Comparison of ENCODE assay signal across 12 cellular contexts in the genomic region with DNA sequence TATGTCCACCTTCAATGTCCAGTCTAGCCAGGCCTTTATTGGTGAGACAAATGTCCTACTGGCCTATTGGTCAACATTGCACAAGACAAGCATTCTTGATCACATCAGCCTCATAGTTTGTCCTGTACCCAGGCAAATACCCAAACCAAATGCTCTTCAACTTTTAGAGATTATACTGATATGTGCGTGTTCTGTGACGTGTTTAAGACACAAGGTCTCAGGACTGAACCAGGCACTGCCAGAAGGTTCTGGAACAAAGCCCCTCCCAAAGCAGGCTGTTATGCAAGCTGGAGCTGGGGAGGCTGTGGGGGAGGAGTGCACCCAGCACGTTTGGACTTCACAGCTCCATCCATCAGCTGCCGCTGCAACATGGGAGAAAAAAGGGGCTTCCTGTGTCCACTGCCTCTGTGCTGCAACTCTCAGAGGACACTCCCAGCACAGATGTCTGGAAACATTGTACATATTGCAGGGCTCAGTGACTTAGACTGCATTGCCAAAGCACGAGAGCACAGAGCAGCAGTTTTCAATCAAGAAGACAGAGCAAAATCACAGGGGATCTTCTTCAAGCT. TPM values are rescaled to one million over a fixed set of nuclear protein-coding genes. Genes with fewer than 3 reads are reported as not detected.
A peak's percentile ranks its signal among the peaks of the same experiment; 100 is the strongest.
DNase-seq lines count a peak whose midpoint lies in the region; ATAC-seq and TF ChIP-seq lines count a peak whose summit lies in the region.
"Had no signal": no experiment of that assay in that cellular context is flagged by ENCODE, and none has a peak within 500 bp of the region (broad histone marks: within the 10 kb centered on the region; RNA-seq: fewer than 3 reads in every experiment).

No MANE protein-coding gene starts in this region.

- no peak overlapping the region for H2BK15ac ChIP-seq in mesendoderm (replicated peaks; ENCODE audit: low read depth)

- no peak overlapping the region for H3K56ac ChIP-seq in mesendoderm (ENCODE audit: low read length)

- no peak overlapping the region for H4K8ac ChIP-seq in mesendoderm (ENCODE audit: low read depth, low read length)

- intact Hi-C loops in adrenal gland (cut with DNase I) = no loop called here
- intact Hi-C loops in mucosa of descending colon (cut with DNase I, micrococcal nuclease) = no loop called here

- 53 to 73% (median 56%) methylated on average over 4 to 5 of the region's 5 CpGs for WGBS in adrenal gland, 4 donors
- WGBS in gastroesophageal sphincter (ENCODE audit: low coverage in 1 of 2), 2 donors = 14% methylated on average over 1 of the region's 5 CpGs; no CpG with 5 or more reads in 1 of the 2 donors
- WGBS in mesendoderm (ENCODE audit: extremely low coverage, insufficient coverage, low lambda C conversion rate) = no CpG with 5 or more reads among the region's 5 CpGs

- ATAC-seq in gastroesophageal sphincter = peak; percentile 84
- peak; percentile 61 for ATAC-seq in mucosa of descending colon
- ATAC-seq: foreskin keratinocyte had no signal

- H3K4me1 ChIP-seq in adrenal gland (replicated peaks in 1 of 2) = no peaks in the 10 kb centered on the region
- H3K4me1 ChIP-seq in gastroesophageal sphincter = peaks cover 0 to 79% (median 20%) of the 10 kb centered on the region in 3 donors
- no peaks in the 10 kb centered on the region for H3K4me1 ChIP-seq in mucosa of descending colon (ENCODE audit: low read depth)
- no peaks in the 10 kb centered on the region for H3K4me1 ChIP-seq in mesendoderm (ENCODE audit: control insufficient read depth, low read depth, low read length)

- peak overlapping the region in 2 of 5 donors; percentile 81 to 95 for H3K27ac ChIP-seq in adrenal gland
- peak overlapping the region; percentile 25 to 90 (median 84) for H3K27ac ChIP-seq in gastroesophageal sphincter
- H3K27ac ChIP-seq in temporal lobe (ENCODE audit: low read depth, low read length) = peak overlapping the region; percentile 53
- no peak overlapping the region for H3K27ac ChIP-seq in mesendoderm (ENCODE audit: low read depth, low read length)
- H3K27ac ChIP-seq: foreskin keratinocyte, RWPE1 had no signal

- no peaks in the 10 kb centered on the region for H3K79me1 ChIP-seq in mesendoderm (ENCODE audit: low read length)

- H3K9ac ChIP-seq in mesendoderm (ENCODE audit: low read length) = no peak overlapping the region

- no peak overlapping the region for H2BK120ac ChIP-seq in mesendoderm (ENCODE audit: low read depth, low read length)

- no peak overlapping the region for H2AK5ac ChIP-seq in mesendoderm (ENCODE audit: low read length)

- peak; percentile 73 for TF ChIP-seq EP300 in gastroesophageal sphincter (IDR thresholded peaks at IDR 0.05)

- H3K27me3 ChIP-seq in adrenal gland = no peaks in the 10 kb centered on the region
- H3K27me3 ChIP-seq in gastroesophageal sphincter = no peaks in the 10 kb centered on the region
- no peaks in the 10 kb centered on the region for H3K27me3 ChIP-seq in mesendoderm (ENCODE audit: insufficient read depth, low read length, poor library complexity)
- H3K27me3 ChIP-seq: foreskin keratinocyte had no signal

- no peak overlapping the region for H3K4me2 ChIP-seq in mesendoderm (ENCODE audit: low read length)

- no peak overlapping the region for H2BK5ac ChIP-seq in mesendoderm (ENCODE audit: low read length)

- no peak overlapping the region for H3K18ac ChIP-seq in mesendoderm (ENCODE audit: low read length)

- no peak for TF ChIP-seq POLR2A in adrenal gland (IDR thresholded peaks at IDR 0.05)
- TF ChIP-seq POLR2A in gastroesophageal sphincter (IDR thresholded peaks at IDR 0.05) = no peak

- H4K5ac ChIP-seq in mesendoderm (ENCODE audit: low read length) = no peak overlapping the region

- TF ChIP-seq CTCF in adrenal gland (IDR thresholded peaks at IDR 0.05) (no peak), gastroesophageal sphincter (IDR thresholded peaks at IDR 0.05) (no peak), mucosa of descending colon (IDR thresholded peaks at IDR 0.05) (no peak)

- H3K4ac ChIP-seq in mesendoderm (ENCODE audit: low read depth, low read length) = no peak overlapping the region

- H3K79me2 ChIP-seq in mesendoderm (ENCODE audit: control insufficient read depth, insufficient read depth, low read length) = no peaks in the 10 kb centered on the region

- H3K36me3 ChIP-seq in adrenal gland (replicated peaks in 1 of 2) = peaks cover 0 to 16% of the 10 kb centered on the region in 2 donors
- H3K36me3 ChIP-seq in gastroesophageal sphincter = peaks cover 0 to 94% of the 10 kb centered on the region in 2 donors
- no peaks in the 10 kb centered on the region for H3K36me3 ChIP-seq in mucosa of descending colon (ENCODE audit: low read depth)
- no peaks in the 10 kb centered on the region for H3K36me3 ChIP-seq in mesendoderm (ENCODE audit: control insufficient read depth, insufficient read depth, low read length)

- DNase-seq in adrenal gland = peak; percentile 25 to 85 (median 66)
- peak; percentile 43 to 69 (median 45) for DNase-seq in mucosa of descending colon
- DNase-seq in anterior cingulate cortex (lab: John Stamatoyannopoulos, UW) = no peak
- DNase-seq in activated CD4-positive, CD25-positive, alpha-beta regulatory T cell (lab: John Stamatoyannopoulos, UW) = no peak
- no peak for DNase-seq in NCI-H82 (lab: John Stamatoyannopoulos, UW)
- DNase-seq in mesendoderm = no peak
- DNase-seq: CD4-positive, alpha-beta memory T cell; foreskin keratinocyte; NCI-H510A treated with DMSO at 0.1 percent for 48 hours had no signal

- H3K9me3 ChIP-seq in adrenal gland (replicated peaks in 1 of 3) (no peaks in the 10 kb centered on the region), gastroesophageal sphincter (no peaks in the 10 kb centered on the region), mucosa of descending colon (no peaks in the 10 kb centered on the region)

- no peak overlapping the region for H3K4me3 ChIP-seq in adrenal gland
- no peak overlapping the region for H3K4me3 ChIP-seq in gastroesophageal sphincter
- no peak overlapping the region for H3K4me3 ChIP-seq in mucosa of descending colon
- H3K4me3 ChIP-seq in mesendoderm (ENCODE audit: low read length) = no peak overlapping the region

- no peak overlapping the region for H3K23ac ChIP-seq in mesendoderm (ENCODE audit: low read length)

RNA-seq across cellular contexts. Expression of a gene that starts 45.9 kb away (rescaled TPM):
- total RNA-seq in adrenal gland (100 to 1,000 TPM in 5 of 8 donors, 10 to 100 TPM in 3; 71.2 to 216 (median 112) TPM), gastroesophageal sphincter (100 to 1,000 TPM; 139 to 322 (median 244) TPM), mucosa of descending colon (100 to 1,000 TPM in 1 of 3 donors, 10 to 100 TPM in 1, 1 to 10 TPM in 1; 7.2 to 118 (median 36.7) TPM), temporal lobe (24.3 TPM)
- 10 to 100 TPM; 26.0 to 61.1 (median 32.2) TPM for polyA plus RNA-seq in adrenal gland
- 10.6 TPM for polyA plus RNA-seq in mesendoderm (2013, experiment 1 of 2)
- 10.4 TPM for polyA plus RNA-seq in mesendoderm (2013, experiment 2 of 2)
- polyA plus RNA-seq: CD4-positive, alpha-beta memory T cell had no signal

Comparison
In these comparisons a context has a peak if more than half of its experiments do, and no peak if none do; other contexts are left out.
1. DNase-seq: peak in adrenal gland (7 of 7) and mucosa of descending colon (3 of 3); none in anterior cingulate cortex (0 of 58), activated CD4-positive, CD25-positive, alpha-beta regulatory T cell (0 of 4), NCI-H82 (single experiment) and mesendoderm (single experiment).